In genomic region chr22:39610766-39611165, GRCh38 we compare ENCODE assay signal across 16 cellular contexts. TPM values are rescaled to one million over a fixed set of nuclear protein-coding genes. Genes with fewer than 3 reads are reported as not detected.
DNase-seq lines count a peak whose midpoint lies in the region; ATAC-seq, FAIRE-seq and TF ChIP-seq lines count a peak whose summit lies in the region.
"Had no signal": no experiment of that assay in that cellular context is flagged by ENCODE, and none has a peak within 500 bp of the region (broad histone marks: within the 10 kb centered on the region; RNA-seq: fewer than 3 reads in every experiment).

No MANE protein-coding gene starts in this region.

- H3K4me1 Mint-ChIP-seq in activated T-helper 1 cell treated with anti-CD3 and anti-CD28 coated beads, Interleukin-12 subunit alpha, Interleukin-12 subunit beta, Interleukin-2, Interleukin-4 antibody, amounts not matched to agents 30 ng/mL and 10 ng/mL and 1 ng/mL, durations not matched to agents 14 hours and 24 hours and 36 hours (ENCODE audit: low read depth): peaks cover 9% of the 10 kb centered on the region

- H3K27ac ChIP-seq in HCT116 (ENCODE audit: low read depth, low read length): no peak overlapping the region
- H3K27ac ChIP-seq in K562 (ENCODE audit: extremely low read depth, low read depth, low read length): no peak overlapping the region
- H3K27ac ChIP-seq in osteoblast (ENCODE audit: low read depth, low read length): no peak overlapping the region
- no peak overlapping the region for H3K27ac ChIP-seq in HepG2 (ENCODE audit: extremely low read length, insufficient read depth, low read length)

- H3K79me2 ChIP-seq in HCT116 (ENCODE audit: insufficient read depth, low read length) (no peaks in the 10 kb centered on the region), K562 (ENCODE audit: control insufficient read depth, insufficient read depth, low read length) (no peaks in the 10 kb centered on the region), osteoblast (ENCODE audit: insufficient read depth, low read length) (no peaks in the 10 kb centered on the region), HepG2 (ENCODE audit: insufficient read depth, low read length) (no peaks in the 10 kb centered on the region)

- H3K36me3 Mint-ChIP-seq in activated T-helper 1 cell treated with anti-CD3 and anti-CD28 coated beads, Interleukin-12 subunit alpha, Interleukin-12 subunit beta, Interleukin-2, Interleukin-4 antibody, amounts not matched to agents 30 ng/mL and 10 ng/mL and 1 ng/mL, durations not matched to agents 14 hours and 24 hours and 36 hours (ENCODE audit: low read depth): peaks cover 1% of the 10 kb centered on the region
- H3K36me3 Mint-ChIP-seq: CD8-positive, alpha-beta T cell had no signal

- ATAC-seq in HCT116 (peak; percentile 66), K562 (no peak), HepG2 (no peak), GM21367 (IDR thresholded peaks at IDR 0.05; ENCODE audit: unreplicated experiment) (no peak)
- ATAC-seq: CD8-positive, alpha-beta T cell; GM12878 had no signal

- no peak for TF ChIP-seq POLR2A in HCT116 (IDR thresholded peaks at IDR 0.05; ENCODE audit: borderline replicate concordance, extremely low read depth, insufficient read depth, insufficient read length)
- no peak for TF ChIP-seq POLR2A in K562 (conservative IDR thresholded peaks at IDR 0.05)
- no peak for TF ChIP-seq POLR2A in HepG2 (IDR thresholded peaks at IDR 0.05; ENCODE audit: insufficient read depth in 1 of 2, low read depth in 2 of 2, low read length in 2 of 2)

- H3K9me2 ChIP-seq in HCT116 (ENCODE audit: insufficient read depth): no peaks in the 10 kb centered on the region

- H2AFZ ChIP-seq in HCT116 (ENCODE audit: low read depth, low read length, poor library complexity, severe bottlenecking): no peak overlapping the region
- H2AFZ ChIP-seq in K562 (ENCODE audit: low read depth, low read length): no peak overlapping the region
- H2AFZ ChIP-seq in osteoblast (ENCODE audit: low read length): no peak overlapping the region
- H2AFZ ChIP-seq in HepG2 (ENCODE audit: low read length): no peak overlapping the region

- in situ Hi-C loops in K562 (cut with MboI) (no loop called here), HepG2 (cut with HindIII; ENCODE audit: extremely low pct_ligation_motif_present, low pct_unique_long_range_greater_than_20kb) (no loop called here)

- H3K4me1 ChIP-seq in HCT116 (ENCODE audit: control insufficient read depth in 1 of 2, insufficient read depth in 2 of 2, low read length in 2 of 2): peaks cover 12 to 17% of the 10 kb centered on the region in 2 experiments; a peak in 3 of 4 replicates
- H3K4me1 ChIP-seq in K562 (replicated peaks in 1 of 2; ENCODE audit: control insufficient read depth in 2 of 2, insufficient read depth in 2 of 2, low read length in 2 of 2): peaks cover 0 to 3% of the 10 kb centered on the region in 2 experiments; a peak in 2 of 5 replicates
- H3K4me1 ChIP-seq in osteoblast (ENCODE audit: insufficient read depth, low read length): no peaks in the 10 kb centered on the region
- no peaks in the 10 kb centered on the region for H3K4me1 ChIP-seq in HepG2 (ENCODE audit: insufficient read depth, low read length)

- peaks cover 34% of the 10 kb centered on the region for H3K27me3 Mint-ChIP-seq in activated T-helper 1 cell treated with anti-CD3 and anti-CD28 coated beads, Interleukin-12 subunit alpha, Interleukin-12 subunit beta, Interleukin-2, Interleukin-4 antibody, amounts not matched to agents 30 ng/mL and 10 ng/mL and 1 ng/mL, durations not matched to agents 14 hours and 24 hours and 36 hours (ENCODE audit: insufficient read depth)

- H3K4me2 ChIP-seq in HCT116 (ENCODE audit: low read length): no peak overlapping the region
- H3K4me2 ChIP-seq in K562 (ENCODE audit: insufficient read depth, low read length): no peak overlapping the region
- no peak overlapping the region for H3K4me2 ChIP-seq in osteoblast (ENCODE audit: insufficient read depth, low read length)
- no peak overlapping the region for H3K4me2 ChIP-seq in HepG2 (ENCODE audit: low read depth, low read length)

- no peak for FAIRE-seq in K562 (lab: Jason Lieb, UNC)
- no peak for FAIRE-seq in HepG2 (lab: Jason Lieb, UNC)
- FAIRE-seq: A204.1, GM12878, HTR-8/SVneo had no signal

- H3K4me3 ChIP-seq in HCT116 (replicated peaks in 1 of 2; ENCODE audit: low read depth in 1 of 2, low read length in 2 of 2) (no peak overlapping the region), K562 (no peak overlapping the region), osteoblast (ENCODE audit: insufficient read depth, low read length) (no peak overlapping the region), HepG2 (replicated peaks in 1 of 3; ENCODE audit: insufficient read depth in 1 of 3, low read depth in 2 of 3, low read length in 3 of 3) (no peak overlapping the region)
- H3K4me3 ChIP-seq: GM12878 had no signal

- no peak overlapping the region for H3K27ac Mint-ChIP-seq in activated T-helper 1 cell treated with anti-CD3 and anti-CD28 coated beads, Interleukin-12 subunit alpha, Interleukin-12 subunit beta, Interleukin-2, Interleukin-4 antibody, amounts not matched to agents 30 ng/mL and 10 ng/mL and 1 ng/mL, durations not matched to agents 14 hours and 24 hours and 36 hours
- H3K27ac Mint-ChIP-seq: CD8-positive, alpha-beta T cell had no signal

- H3K9me3 ChIP-seq in HCT116 (ENCODE audit: control insufficient read depth in 1 of 2, insufficient read depth in 1 of 2, low read depth in 1 of 2, low read length in 2 of 2) (no peaks in the 10 kb centered on the region; a peak in 1 of 4 replicates), K562 (replicated peaks; ENCODE audit: control insufficient read depth, insufficient read depth, low read depth, low read length) (no peaks in the 10 kb centered on the region), osteoblast (ENCODE audit: low read depth, low read length) (no peaks in the 10 kb centered on the region), HepG2 (ENCODE audit: low read length) (no peaks in the 10 kb centered on the region)

- TF ChIP-seq EP300 in K562 (IDR thresholded peaks at IDR 0.05; ENCODE audit: low read length) (no peak), HepG2 (IDR thresholded peaks at IDR 0.05; ENCODE audit: low read depth in 2 of 2, low read length in 2 of 2) (no peak), HepG2 (CRISPR knock-in tag; IDR thresholded peaks at IDR 0.05; ENCODE audit: borderline replicate concordance) (no peak)

- POLR2A ChIA-PET in HCT116 (lab: Charles Lee) (no interaction called here), K562 (lab: Yijun Ruan, JAX) (no interaction called here), HepG2 (lab: Yijun Ruan, JAX) (no interaction called here)

- intact Hi-C loops in HCT116 (cut with micrococcal nuclease): no loop called here
- intact Hi-C loops in K562 (cut with micrococcal nuclease): no loop called here
- intact Hi-C loops in activated T-helper 1 cell treated with anti-CD3 and anti-CD28 coated beads, Interleukin-12 subunit alpha, Interleukin-12 subunit beta, Interleukin-2, Interleukin-4 antibody, amounts not matched to agents 30 ng/mL and 10 ng/mL and 1 ng/mL, durations not matched to agents 14 hours and 24 hours and 36 hours (cut with micrococcal nuclease): no loop called here
- intact Hi-C loops in HepG2 (cut with micrococcal nuclease; ENCODE audit: unreplicated experiment): no loop called here

- H3K4me3 Mint-ChIP-seq in activated T-helper 1 cell treated with anti-CD3 and anti-CD28 coated beads, Interleukin-12 subunit alpha, Interleukin-12 subunit beta, Interleukin-2, Interleukin-4 antibody, amounts not matched to agents 30 ng/mL and 10 ng/mL and 1 ng/mL, durations not matched to agents 14 hours and 24 hours and 36 hours: no peak overlapping the region
- H3K4me3 Mint-ChIP-seq: CD8-positive, alpha-beta T cell had no signal

- no peak for TF ChIP-seq RAD21 in HCT116 (IDR thresholded peaks at IDR 0.05; ENCODE audit: low read depth)
- no peak for TF ChIP-seq RAD21 in K562 (CRISPR knock-in tag; conservative IDR thresholded peaks at IDR 0.05 in 1 of 2, IDR thresholded peaks at IDR 0.05 in 1 of 2)
- no peak for TF ChIP-seq RAD21 in HepG2 (CRISPR knock-in tag; IDR thresholded peaks at IDR 0.05)

- peaks cover 3% of the 10 kb centered on the region for H3K9me3 Mint-ChIP-seq in activated T-helper 1 cell treated with anti-CD3 and anti-CD28 coated beads, Interleukin-12 subunit alpha, Interleukin-12 subunit beta, Interleukin-2, Interleukin-4 antibody, amounts not matched to agents 30 ng/mL and 10 ng/mL and 1 ng/mL, durations not matched to agents 14 hours and 24 hours and 36 hours

- TF ChIP-seq CTCF in HCT116 (IDR thresholded peaks at IDR 0.05 in 2 of 3, conservative IDR thresholded peaks at IDR 0.05 in 1 of 3; ENCODE audit: borderline replicate concordance in 1 of 3, insufficient read depth in 1 of 3, low read depth in 2 of 3, low read length in 2 of 3) (no peak), K562 (IDR thresholded peaks at IDR 0.05 in 2 of 3, conservative IDR thresholded peaks at IDR 0.05 in 1 of 3; ENCODE audit: insufficient read depth in 2 of 3, low read depth in 1 of 3, low read length in 3 of 3) (no peak), osteoblast (IDR thresholded peaks at IDR 0.05; ENCODE audit: extremely low read depth, low read depth, low read length) (no peak), HepG2 (CRISPR knock-in tag; IDR thresholded peaks at IDR 0.05) (no peak)

- H3K9me1 ChIP-seq in K562 (ENCODE audit: control insufficient read depth, insufficient read depth, low read length): no peaks in the 10 kb centered on the region

- CTCF ChIA-PET in HCT116 (lab: Charles Lee): no interaction called here
- CTCF ChIA-PET in K562 (lab: Yijun Ruan, JAX; ENCODE audit: low intra/inter-chr PET ratio): no interaction called here
- CTCF ChIA-PET in HepG2 (lab: Yijun Ruan, JAX; ENCODE audit: low intra/inter-chr PET ratio, low total read pairs): no interaction called here

- H3K9ac ChIP-seq in HCT116 (ENCODE audit: low read length): no peak overlapping the region
- H3K9ac ChIP-seq in K562 (ENCODE audit: insufficient read depth in 1 of 2, low read depth in 2 of 2, low read length in 2 of 2): no peak overlapping the region
- H3K9ac ChIP-seq in HepG2 (ENCODE audit: insufficient read depth, low read depth, low read length): no peak overlapping the region

- DNase-seq in HCT116 (ENCODE audit: low read depth, low spot score): no peak
- no peak for DNase-seq in K562 (ENCODE audit: extremely low read depth in 1 of 4, low spot score in 3 of 4)
- peak; percentile 30 for DNase-seq in osteoblast (ENCODE audit: insufficient read length, low spot score, missing footprints)
- DNase-seq in activated T-helper 1 cell treated with anti-CD3 and anti-CD28 coated beads, Interleukin-12 subunit alpha, Interleukin-12 subunit beta, Interleukin-2, Interleukin-4 antibody, amounts not matched to agents 30 ng/mL and 10 ng/mL and 1 ng/mL, durations not matched to agents 14 hours and 24 hours and 36 hours (ENCODE audit: low spot score): no peak
- DNase-seq in HepG2 (ENCODE audit: low spot score): no peak
- no peak for DNase-seq in T-helper 1 cell
- DNase-seq: AML-193; Calu3; CD8-positive, alpha-beta T cell; DMS79 treated with DMSO at 0.1 percent for 48 hours; GF-D8; HCEC 1CT had no signal

- no peaks in the 10 kb centered on the region for H4K20me1 ChIP-seq in HCT116 (ENCODE audit: insufficient read depth)
- H4K20me1 ChIP-seq in K562 (replicated peaks; ENCODE audit: control insufficient read depth, insufficient read depth, low read length): no peaks in the 10 kb centered on the region
- no peaks in the 10 kb centered on the region for H4K20me1 ChIP-seq in osteoblast (ENCODE audit: insufficient read depth, low read length)
- no peaks in the 10 kb centered on the region for H4K20me1 ChIP-seq in HepG2 (ENCODE audit: insufficient read depth, low read length)

- RAD21 ChIA-PET in HCT116 (lab: Charles Lee; ENCODE audit: low non-redundant PET in 1 of 2, low total read pairs in 2 of 2, uncharacterized antibody in 2 of 2, unreplicated experiment in 2 of 2): no interaction called here

- WGBS in K562 (ENCODE audit: insufficient coverage, low coverage, missing lambda C conversion rate): 29% methylated on average over 4 of the region's 7 CpGs
- 3% methylated on average over 5 of the region's 7 CpGs for WGBS in HepG2 (ENCODE audit: low lambda C conversion rate)

- H3K36me3 ChIP-seq in HCT116 (ENCODE audit: control insufficient read depth in 1 of 2, insufficient read depth in 2 of 2, low read length in 2 of 2) (no peaks in the 10 kb centered on the region), K562 (ENCODE audit: control insufficient read depth, insufficient read depth, low read length) (no peaks in the 10 kb centered on the region), osteoblast (ENCODE audit: insufficient read depth, low read length) (no peaks in the 10 kb centered on the region), HepG2 (replicated peaks in 1 of 2; ENCODE audit: control insufficient read depth in 1 of 2, insufficient read depth in 2 of 2, low read length in 2 of 2) (no peaks in the 10 kb centered on the region)

- H3K27me3 ChIP-seq in HCT116 (ENCODE audit: insufficient read depth, low read length) (peaks cover 14% of the 10 kb centered on the region; the same call in 1 of the 2 replicates), K562 (ENCODE audit: control insufficient read depth in 2 of 2, insufficient read depth in 2 of 2, low read length in 2 of 2) (0 out of 5 replicates have a peak, but pooled peaks cover 0 to 5% of the 10 kb centered on the region in 2 experiments), osteoblast (ENCODE audit: insufficient read depth, low read length) (peaks cover 3% of the 10 kb centered on the region), HepG2 (ENCODE audit: control insufficient read depth in 1 of 2, insufficient read depth in 2 of 2, low read length in 2 of 2) (peaks cover 0 to 34% of the 10 kb centered on the region in 2 experiments; a peak in 3 of 5 replicates)

- no TSS peak for BruUV-seq in HCT116 (replicated peaks; lab: Mats Ljungman, UMichigan)
- no TSS peak for BruUV-seq in K562 (replicated peaks; lab: Mats Ljungman, UMichigan)
- no TSS peak for BruUV-seq in HepG2 (replicated peaks; lab: Mats Ljungman, UMichigan)

RNA-seq across cellular contexts. Expression of gene CACNA1I, which starts 40.2 kb away (rescaled TPM):
- 0.15 TPM for total RNA-seq in HCT116 (2021; ENCODE audit: unreplicated experiment)
- 0.20 TPM in 2 replicates for polyA plus RNA-seq in HCT116 (2012)
- total RNA-seq in K562 (2011; cell fraction: chromatin; rRNA removed; ENCODE audit: low replicate concordance): 3.5 and 12.7 TPM in 2 replicates
- 3.9 and 6.0 TPM in 2 replicates for total RNA-seq in K562 (2011; cell fraction: nucleolus; rRNA removed)
- total RNA-seq in K562 (2011; cell fraction: nucleoplasm; rRNA removed): 3.4 and 3.6 TPM in 2 replicates
- 0.24 and 0.32 TPM in 2 replicates for total RNA-seq in K562 (2014; rRNA removed)
- 0.06 and 0.07 TPM in 2 replicates for total RNA-seq in K562 (2014; rRNA removed; fragmentation: Illumina TruSeq; extraction: Trizol)
- 0.11 TPM in 2 replicates for total RNA-seq in K562 (2015; rRNA removed; fragmentation: Illumina TruSeq; extraction: Trizol)
- total RNA-seq in K562 (2021): 0.45 and 0.78 TPM in 2 replicates
- polyA plus RNA-seq in K562 (2011; rRNA removed): 0.22 and 0.79 TPM in 2 replicates
- 0.13 and 1.0 TPM in 2 replicates for polyA plus RNA-seq in K562 (2011; cell fraction: cytosol; rRNA removed)
- 1.9 and 12.3 TPM in 2 replicates for polyA plus RNA-seq in K562 (2011; cell fraction: nucleus; rRNA removed)
- 0.56 and 0.90 TPM in 2 replicates for polyA plus RNA-seq in K562 (2012)
- 0.30 and 0.31 TPM in 2 replicates for polyA plus RNA-seq in K562 (2014; fragmentation: Illumina TruSeq; extraction: Trizol)
- polyA plus RNA-seq in K562 (2014; fragmentation: Nextera tagmentation; extraction: Ambion mirVana): under 1 TPM in 1 of 2 experiments, not detected in 1; 0.01 TPM
- polyA plus RNA-seq in K562 (2014; rRNA removed): 0.31 and 0.41 TPM in 2 replicates
- polyA minus RNA-seq in K562 (2011; rRNA and poly(A)+ RNA removed): 0.09 and 0.74 TPM in 2 replicates
- 0.27 and 1.0 TPM in 2 replicates for polyA minus RNA-seq in K562 (2011; cell fraction: cytosol; rRNA and poly(A)+ RNA removed)
- polyA minus RNA-seq in K562 (2011; cell fraction: nucleus; rRNA and poly(A)+ RNA removed): 0.56 and 2.4 TPM in 2 replicates
- under 0.01 TPM in 2 replicates for total RNA-seq in osteoblast
- total RNA-seq in activated T-helper 1 cell treated with anti-CD3 and anti-CD28 coated beads, Interleukin-12 subunit alpha, Interleukin-12 subunit beta, Interleukin-2, Interleukin-4 antibody, amounts not matched to agents 30 ng/mL and 10 ng/mL and 1 ng/mL, durations not matched to agents 14 hours and 24 hours and 36 hours: 0.02 and 0.03 TPM in 2 replicates
- total RNA-seq in HepG2 (2016; rRNA removed; fragmentation: Illumina TruSeq; extraction: Trizol): not detected in 2 replicates
- not detected in 2 replicates for total RNA-seq in HepG2 (2016; cell fraction: cytosol; rRNA removed; fragmentation: Illumina TruSeq; extraction: Trizol; ENCODE audit: low read depth)
- total RNA-seq in HepG2 (2016; cell fraction: insoluble cytoplasmic fraction; rRNA removed; fragmentation: Illumina TruSeq; extraction: Trizol): not detected in 2 replicates
- total RNA-seq in HepG2 (2016; cell fraction: membrane; rRNA removed; fragmentation: Illumina TruSeq; extraction: Trizol): not detected in 2 replicates
- not detected in 2 replicates for total RNA-seq in HepG2 (2016; cell fraction: nucleus; rRNA removed; fragmentation: Illumina TruSeq; extraction: Trizol)
- polyA plus RNA-seq in HepG2 (2011; rRNA removed): not detected in 2 replicates
- not detected in 2 replicates for polyA plus RNA-seq in HepG2 (2011; cell fraction: cytosol; rRNA removed)
- polyA plus RNA-seq in HepG2 (2011; cell fraction: nucleus; rRNA removed): 0.02 TPM in 2 replicates
- 0.03 TPM in 1 of 2 replicates, not detected in the other for polyA plus RNA-seq in HepG2 (2012)
- polyA plus RNA-seq in HepG2 (2016; cell fraction: cytosol; fragmentation: Illumina TruSeq; extraction: Trizol; ENCODE audit: low read depth): not detected in 2 replicates
- not detected in 2 replicates for polyA plus RNA-seq in HepG2 (2016; cell fraction: insoluble cytoplasmic fraction; fragmentation: Illumina TruSeq; extraction: Trizol; ENCODE audit: low read depth)
- not detected in 2 replicates for polyA plus RNA-seq in HepG2 (2016; cell fraction: membrane; fragmentation: Illumina TruSeq; extraction: Trizol; ENCODE audit: low read depth)
- not detected in 2 replicates for polyA plus RNA-seq in HepG2 (2016; cell fraction: nucleus; fragmentation: Illumina TruSeq; extraction: Trizol; ENCODE audit: insufficient read depth, low read depth)
- polyA minus RNA-seq in HepG2 (2011; rRNA and poly(A)+ RNA removed; ENCODE audit: low replicate concordance): 0.04 and 0.05 TPM in 2 replicates
- polyA minus RNA-seq in HepG2 (2011; cell fraction: cytosol; rRNA and poly(A)+ RNA removed): not detected in 2 replicates
- polyA minus RNA-seq in HepG2 (2011; cell fraction: nucleus; rRNA and poly(A)+ RNA removed): not detected in 2 replicates
